2 cellular contexts compared by ENCODE assay signal in genomic region chr16:50246299-50247122, GRCh38.
A peak's percentile ranks its signal among the peaks of the same experiment; 100 is the strongest.
TF ChIP-seq lines count a peak whose summit lies in the region.

No MANE protein-coding gene starts in this region.

TF ChIP-seq in IMR-90, 13 proteins besides CTCF, POLR2A, EP300 and RAD21:
- TF ChIP-seq CEBPB (IDR thresholded peaks at IDR 0.05; ENCODE audit: low read depth, low read length) (no peak), MAFK (IDR thresholded peaks at IDR 0.05; ENCODE audit: low read depth, low read length) (no peak), FOS (IDR thresholded peaks at IDR 0.05; ENCODE audit: low read depth, low read length) (no peak), MAZ (IDR thresholded peaks at IDR 0.05; ENCODE audit: borderline replicate concordance, low read depth, low read length) (no peak), ELK1 (IDR thresholded peaks at IDR 0.05; ENCODE audit: borderline replicate concordance, low read depth, low read length) (no peak), RFX5 (IDR thresholded peaks at IDR 0.05; ENCODE audit: low read depth, low read length) (no peak), CHD1 (IDR thresholded peaks at IDR 0.05; ENCODE audit: low read depth, low read length) (no peak), BHLHE40 (IDR thresholded peaks at IDR 0.05; ENCODE audit: low read depth, low read length) (no peak), SMC3 (IDR thresholded peaks at IDR 0.05; ENCODE audit: low read depth, low read length) (no peak), NFE2L2 (IDR thresholded peaks at IDR 0.05; ENCODE audit: low read depth, low read length) (no peak), USF2 (IDR thresholded peaks at IDR 0.05; ENCODE audit: low read depth, low read length) (no peak), RCOR1 (IDR thresholded peaks at IDR 0.05; ENCODE audit: insufficient replicate concordance, low read length) (no peak), MXI1 (IDR thresholded peaks at IDR 0.05; ENCODE audit: borderline replicate concordance, low read depth, low read length) (no peak)

TF ChIP-seq in GM12878, 131 proteins besides CTCF, POLR2A, EP300 and RAD21:
- TF ChIP-seq GABPA (IDR thresholded peaks at IDR 0.05; ENCODE audit: low read depth) (no peak), GATAD2B (conservative IDR thresholded peaks at IDR 0.05; ENCODE audit: low read depth) (0 out of 2 replicates have a peak, but pooled peaks have one; percentile 27), ZBED1 (IDR thresholded peaks at IDR 0.05; ENCODE audit: borderline replicate concordance) (no peak), SMARCA5 (IDR thresholded peaks at IDR 0.05) (no peak; the same call in 1 of the 2 replicates), ZZZ3 (IDR thresholded peaks at IDR 0.05; ENCODE audit: control insufficient read depth, insufficient read length, low read depth) (no peak), HDAC6 (IDR thresholded peaks at IDR 0.05; ENCODE audit: unreplicated experiment) (no peak), NR2F1 (conservative IDR thresholded peaks at IDR 0.05) (peak; percentile 26; the same call in 1 of the 2 replicates), ZNF24 (IDR thresholded peaks at IDR 0.05) (peak; percentile 93), NR2C2 (IDR thresholded peaks at IDR 0.05; ENCODE audit: borderline replicate concordance, control insufficient read depth, insufficient read length, low read depth) (no peak), SPI1 (IDR thresholded peaks at IDR 0.05; ENCODE audit: borderline replicate concordance, insufficient read depth, low read depth, low read length) (peak; percentile 52; the same call in 1 of the 2 replicates), LARP7 (IDR thresholded peaks at IDR 0.05) (peak; percentile 41; the same call in 1 of the 2 replicates), PKNOX1 (IDR thresholded peaks at IDR 0.05) (no peak), MYC (IDR thresholded peaks at IDR 0.05; ENCODE audit: insufficient read depth, insufficient read length, insufficient replicate concordance, low read length, severe bottlenecking) (no peak), WRNIP1 (IDR thresholded peaks at IDR 0.05; ENCODE audit: borderline replicate concordance, low read depth, low read length) (no peak), ZNF384 (IDR thresholded peaks at IDR 0.05; ENCODE audit: borderline replicate concordance, low read depth, low read length) (no peak), PRDM15 (CRISPR knock-in tag; IDR thresholded peaks at IDR 0.05) (no peak), CBX5 (IDR thresholded peaks at IDR 0.05; ENCODE audit: low read depth) (no peak)
